In genomic region chr19:33691736-33692135, GRCh38 we compare ENCODE assay signal across 21 cellular contexts.
"Had no signal": no experiment of that assay in that cellular context is flagged by ENCODE, and none has a peak within 500 bp of the region (broad histone marks: within the 10 kb centered on the region; RNA-seq: fewer than 3 reads in every experiment).

No MANE protein-coding gene starts in this region.

- DNase-seq: effector CD4-positive, alpha-beta T cell; naive B cell; right cardiac atrium; sigmoid colon; stimulated activated CD4-positive, alpha-beta T cell treated with anti-CD3 and anti-CD28 coated beads, Interleukin-4, amount 100 ng/mL, for 4 hours; stimulated activated naive CD8-positive, alpha-beta T cell treated with anti-CD3 and anti-CD28 coated beads, Interleukin-15, Interleukin-2, amounts not matched to agents 100 U/mL and 50 U/mL, for 24 hours; uterus had no signal

- H3K4me1 Mint-ChIP-seq: memory B cell; naive B cell; neural crest cell; stimulated activated memory B cell treated with anti-CD40 and anti-IgM and Interleukin-4, amounts not matched to agents 10 μg/mL and 1 μg/mL and 100 μg/mL, for 72 hours had no signal

- H3K36me3 ChIP-seq: neutrophil, prostate gland, sigmoid colon, thoracic aorta, tibial nerve, upper lobe of left lung, uterus had no signal

- H3K9me3 ChIP-seq: mucosa of descending colon, neutrophil, prostate gland, sigmoid colon, thoracic aorta, tibial nerve, upper lobe of left lung, uterus had no signal

- H3K9me3 Mint-ChIP-seq: memory B cell; mesothelial cell of epicardium; naive B cell; natural killer cell treated with Interleukin-12 subunit alpha and Interleukin-12 subunit beta and Interleukin-15 and Interleukin-18, amount 100 ng/mL, for 72 hours; neural crest cell; stimulated activated memory B cell treated with anti-CD40 and anti-IgM and Interleukin-4, amounts not matched to agents 10 μg/mL and 1 μg/mL and 100 μg/mL, for 72 hours had no signal

- H3K36me3 Mint-ChIP-seq: memory B cell; naive B cell; natural killer cell treated with Interleukin-12 subunit alpha and Interleukin-12 subunit beta and Interleukin-15 and Interleukin-18, amount 100 ng/mL, for 72 hours; stimulated activated memory B cell treated with anti-CD40 and anti-IgM and Interleukin-4, amounts not matched to agents 10 μg/mL and 1 μg/mL and 100 μg/mL, for 72 hours had no signal

- H3K4me3 Mint-ChIP-seq: memory B cell; mesothelial cell of epicardium; naive B cell; natural killer cell treated with Interleukin-12 subunit alpha and Interleukin-12 subunit beta and Interleukin-15 and Interleukin-18, amount 100 ng/mL, for 72 hours; neural crest cell; stimulated activated memory B cell treated with anti-CD40 and anti-IgM and Interleukin-4, amounts not matched to agents 10 μg/mL and 1 μg/mL and 100 μg/mL, for 72 hours had no signal

- H3K4me3 ChIP-seq: dorsolateral prefrontal cortex, lung, mucosa of descending colon, prostate gland, sigmoid colon, thoracic aorta, tibial nerve, upper lobe of left lung, uterus had no signal

- H3K27ac Mint-ChIP-seq: memory B cell; mesothelial cell of epicardium; naive B cell; natural killer cell treated with Interleukin-12 subunit alpha and Interleukin-12 subunit beta and Interleukin-15 and Interleukin-18, amount 100 ng/mL, for 72 hours; stimulated activated memory B cell treated with anti-CD40 and anti-IgM and Interleukin-4, amounts not matched to agents 10 μg/mL and 1 μg/mL and 100 μg/mL, for 72 hours had no signal

- H3K27me3 ChIP-seq: neutrophil, tibial nerve, upper lobe of left lung, uterus had no signal

- ATAC-seq: mucosa of descending colon; natural killer cell treated with Interleukin-12 subunit alpha and Interleukin-12 subunit beta and Interleukin-15 and Interleukin-18, amount 100 ng/mL, for 72 hours; right cardiac atrium; stimulated activated memory B cell treated with anti-CD40 and anti-IgM and Interleukin-4, amounts not matched to agents 10 μg/mL and 1 μg/mL and 100 μg/mL, for 72 hours; stimulated activated naive CD8-positive, alpha-beta T cell treated with anti-CD3 and anti-CD28 coated beads, Interleukin-15, Interleukin-2, amounts not matched to agents 100 U/mL and 50 U/mL, for 24 hours had no signal

- H3K4me1 ChIP-seq: parathyroid adenoma, prostate gland, sigmoid colon, tibial nerve, upper lobe of left lung, uterus had no signal

- H3K27ac ChIP-seq: dorsolateral prefrontal cortex, neutrophil, parathyroid adenoma, prostate gland, sigmoid colon, thoracic aorta, tibial nerve, upper lobe of left lung, uterus had no signal
